Comparison of ENCODE assay signal across 8 cellular contexts in genomic region chr2:70552501-70553333, GRCh38. TPM values are rescaled to one million over a fixed set of nuclear protein-coding genes. Genes with fewer than 3 reads are reported as not detected.
A peak's percentile ranks its signal among the peaks of the same experiment; 100 is the strongest.
DNase-seq lines count a peak whose midpoint lies in the region; ATAC-seq and TF ChIP-seq lines count a peak whose summit lies in the region.

No MANE protein-coding gene starts in this region.

- H3K9ac ChIP-seq in ES-I3 (ENCODE audit: low read depth, low read length): peak overlapping the region; percentile 80

- DNase-seq in NCI-H2171 treated with DMSO at 0.1 percent for 48 hours (lab: John Stamatoyannopoulos, UW): peak; percentile 28
- no peak for DNase-seq in astrocyte of the cerebellum (ENCODE audit: low read depth)
- DNase-seq in memory B cell (ENCODE audit: low spot score in 2 of 2): no peak
- DNase-seq in upper lobe of left lung: peak in 1 of 2 donors; percentile 83
- DNase-seq in cerebellar nuclear complex (lab: John Stamatoyannopoulos, UW): no peak

- no peaks in the 10 kb centered on the region for H3K36me3 Mint-ChIP-seq in memory B cell

- in situ Hi-C loops in astrocyte of the cerebellum (cut with HindIII; ENCODE audit: low sequenced_read_pairs): no loop called here

- H3K4me3 ChIP-seq in astrocyte of the cerebellum (ENCODE audit: low read depth, low read length) (peak overlapping the region; percentile 46), upper lobe of left lung (peak overlapping the region; percentile 22 to 67 (median 63))

- peak overlapping the region; percentile 71 for H3K4me3 Mint-ChIP-seq in memory B cell

- H3K9me3 Mint-ChIP-seq in memory B cell: no peaks in the 10 kb centered on the region

- no peak for ATAC-seq in memory B cell (ENCODE audit: low read depth)
- ATAC-seq in upper lobe of left lung (ENCODE audit: low FRiP score in 2 of 2): no peak
- ATAC-seq in HG03159 (IDR thresholded peaks at IDR 0.05; ENCODE audit: unreplicated experiment): no peak
- no peak for ATAC-seq in HG03571 (IDR thresholded peaks at IDR 0.05; ENCODE audit: unreplicated experiment)

- peaks cover 9% of the 10 kb centered on the region for H3K4me1 Mint-ChIP-seq in memory B cell

- no peaks in the 10 kb centered on the region for H3K36me3 ChIP-seq in ES-I3 (ENCODE audit: insufficient read depth, low read length)
- H3K36me3 ChIP-seq in upper lobe of left lung: no peaks in the 10 kb centered on the region

- no peaks in the 10 kb centered on the region for H3K27me3 ChIP-seq in upper lobe of left lung

- no peaks in the 10 kb centered on the region for H3K9me3 ChIP-seq in ES-I3 (ENCODE audit: control insufficient read depth, insufficient read depth, low read length)
- H3K9me3 ChIP-seq in upper lobe of left lung: no peaks in the 10 kb centered on the region

- TF ChIP-seq CTCF in astrocyte of the cerebellum (IDR thresholded peaks at IDR 0.05; ENCODE audit: low read depth, low read length, missing control alignments) (no peak), upper lobe of left lung (IDR thresholded peaks at IDR 0.05) (no peak)

- H3K27ac ChIP-seq in upper lobe of left lung: peak overlapping the region; percentile 78 to 88 (median 80)

- H3K27ac Mint-ChIP-seq in memory B cell: no peak overlapping the region

- TF ChIP-seq EP300 in upper lobe of left lung (IDR thresholded peaks at IDR 0.05): no peak

- 1 to 4% methylated on average over 34 to 45 of the region's 45 CpGs for WGBS in upper lobe of left lung, 2 donors

- H3K4me1 ChIP-seq in ES-I3 (ENCODE audit: insufficient read depth, low read length): no peaks in the 10 kb centered on the region
- H3K4me1 ChIP-seq in upper lobe of left lung: peaks cover 12 to 26% (median 22%) of the 10 kb centered on the region in 4 donors

- no peak for TF ChIP-seq POLR2A in upper lobe of left lung (IDR thresholded peaks at IDR 0.05)

- peaks cover 17% of the 10 kb centered on the region for H3K27me3 Mint-ChIP-seq in memory B cell

RNA-seq across cellular contexts. Expression of gene TGFA, which starts 0.9 kb away (rescaled TPM):
- 10 to 100 TPM in 3 of 6 donors, 1 to 10 TPM in 3; 4.2 to 19.6 (median 10.7) TPM for total RNA-seq in upper lobe of left lung
